7 cellular contexts compared by ENCODE assay signal in genomic region chr9:110919609-110920008, GRCh38.
DNase-seq lines count a peak whose midpoint lies in the region; ATAC-seq and TF ChIP-seq lines count a peak whose summit lies in the region.

No MANE protein-coding gene starts in this region.

- no peaks in the 10 kb centered on the region for H3K27me3 ChIP-seq in transverse colon

- H3K36me3 ChIP-seq in transverse colon: no peaks in the 10 kb centered on the region

- intact Hi-C loops in transverse colon (cut with DNase I; ENCODE audit: low total_unique reads): no loop called here

- TF ChIP-seq POLR2A in transverse colon (IDR thresholded peaks at IDR 0.05): no peak

- H3K4me3 ChIP-seq in transverse colon: no peak overlapping the region

- no peaks in the 10 kb centered on the region for H3K9me3 ChIP-seq in transverse colon

- DNase-seq in HS-5 (ENCODE audit: low read depth): peak; percentile 77
- peak; percentile 44 for DNase-seq in amniotic epithelial cell (ENCODE audit: low read depth)
- peak; percentile 66 for DNase-seq in inferior parietal cortex (ENCODE audit: extremely low spot score)
- DNase-seq in transverse colon: no peak
- DNase-seq in NCI-H2227 (lab: John Stamatoyannopoulos, UW; ENCODE audit: unreplicated experiment): no peak
- DNase-seq in iPS-NIHi7 (ENCODE audit: extremely low spot score): no peak

- ATAC-seq in GM21723 (IDR thresholded peaks at IDR 0.05; ENCODE audit: unreplicated experiment): no peak

- WGBS in transverse colon (ENCODE audit: low coverage in 1 of 2), 2 donors: 60 to 69% methylated on average over 3 of the region's 3 CpGs

- TF ChIP-seq EP300 in transverse colon (IDR thresholded peaks at IDR 0.05; ENCODE audit: low read depth): no peak

- H3K27ac ChIP-seq in transverse colon: peak overlapping the region in 3 of 4 donors; percentile 48 to 62 (median 55)

- in situ Hi-C loops in transverse colon (cut with MboI; ENCODE audit: low pct_ligation_motif_present in 1 of 4, low pct_unique_long_range_greater_than_20kb in 1 of 4, low sequenced_read_pairs in 3 of 4): no loop called here

- TF ChIP-seq CTCF in transverse colon (IDR thresholded peaks at IDR 0.05): no peak

- H3K4me1 ChIP-seq in transverse colon: peaks cover 0 to 8% (median 6%) of the 10 kb centered on the region in 4 donors

Comparison
In these comparisons a context has a peak if more than half of its experiments do, and no peak if none do; other contexts are left out.
1. DNase-seq: peak in HS-5 (single experiment), amniotic epithelial cell (single experiment) and inferior parietal cortex (single experiment); none in transverse colon (single experiment), NCI-H2227 (single experiment) and iPS-NIHi7 (single experiment).